17 cellular contexts compared by ENCODE assay signal in the genomic region with DNA sequence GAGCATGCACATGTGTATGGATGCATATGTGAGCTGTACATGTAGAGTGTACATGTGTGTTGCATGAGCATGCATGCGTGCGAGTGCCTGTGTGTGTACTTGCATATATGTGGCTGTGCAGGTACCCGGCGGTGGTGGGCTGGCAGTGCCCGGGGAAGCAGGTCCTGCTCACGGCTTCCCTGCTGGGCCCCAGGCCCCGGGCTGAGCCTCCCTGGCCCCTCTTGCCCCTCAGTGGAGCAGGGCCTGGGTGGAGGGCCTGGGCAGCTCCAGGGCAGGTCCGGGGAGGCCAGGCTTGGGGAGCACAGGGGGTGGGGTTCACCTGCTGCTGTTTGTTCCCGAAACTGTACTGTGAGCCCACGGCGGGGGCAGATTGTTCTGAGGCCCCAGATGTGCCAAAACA. TPM values are rescaled to one million over a fixed set of nuclear protein-coding genes. Genes with fewer than 3 reads are reported as not detected.
"Had no signal": no experiment of that assay in that cellular context is flagged by ENCODE, and none has a peak within 500 bp of the region (broad histone marks: within the 10 kb centered on the region; RNA-seq: fewer than 3 reads in every experiment).

No MANE protein-coding gene starts in this region.

- H3K36me3 ChIP-seq: cardiac muscle cell, colonic mucosa, transverse colon, vagina had no signal

- H3K4me3 Mint-ChIP-seq: activated CD4-positive, alpha-beta T cell treated with anti-CD3 and anti-CD28 coated beads, Interleukin-2, amount 10 ng/mL, durations not matched to agents 7 days and 5 days; activated CD8-positive, alpha-beta T cell treated with anti-CD3 and anti-CD28 coated beads, Interleukin-2, amount 10 ng/mL, durations not matched to agents 7 days and 5 days; activated naive CD4-positive, alpha-beta T cell treated with anti-CD3 and anti-CD28 coated beads, Interleukin-2, amount 50 U/mL, for 24 hours; naive thymus-derived CD8-positive, alpha-beta T cell; stimulated activated naive CD8-positive, alpha-beta T cell treated with anti-CD3 and anti-CD28 coated beads, Interleukin-15, Interleukin-2, amounts not matched to agents 100 ng/mL and 50 ng/mL, for 24 hours had no signal

- H3K9me3 ChIP-seq: colonic mucosa, transverse colon, vagina had no signal

- H3K9me3 Mint-ChIP-seq: activated CD4-positive, alpha-beta T cell treated with anti-CD3 and anti-CD28 coated beads, Interleukin-2, amount 10 ng/mL, durations not matched to agents 7 days and 5 days; activated naive CD4-positive, alpha-beta T cell treated with anti-CD3 and anti-CD28 coated beads, Interleukin-2, amount 50 U/mL, for 24 hours; naive thymus-derived CD8-positive, alpha-beta T cell; stimulated activated naive CD8-positive, alpha-beta T cell treated with anti-CD3 and anti-CD28 coated beads, Interleukin-15, Interleukin-2, amounts not matched to agents 100 ng/mL and 50 ng/mL, for 24 hours had no signal

- H3K27me3 Mint-ChIP-seq: activated CD4-positive, alpha-beta T cell treated with anti-CD3 and anti-CD28 coated beads, Interleukin-2, amount 10 ng/mL, durations not matched to agents 7 days and 5 days; activated naive CD4-positive, alpha-beta T cell treated with anti-CD3 and anti-CD28 coated beads, Interleukin-2, amount 50 U/mL, for 24 hours; stimulated activated naive CD8-positive, alpha-beta T cell treated with anti-CD3 and anti-CD28 coated beads, Interleukin-15, Interleukin-2, amounts not matched to agents 100 ng/mL and 50 ng/mL, for 24 hours had no signal

- H3K4me1 Mint-ChIP-seq: activated CD4-positive, alpha-beta T cell treated with anti-CD3 and anti-CD28 coated beads, Interleukin-2, amount 10 ng/mL, durations not matched to agents 7 days and 5 days; activated naive CD4-positive, alpha-beta T cell treated with anti-CD3 and anti-CD28 coated beads, Interleukin-2, amount 50 U/mL, for 24 hours had no signal

- H3K27ac Mint-ChIP-seq: activated CD4-positive, alpha-beta T cell treated with anti-CD3 and anti-CD28 coated beads, Interleukin-2, amount 10 ng/mL, durations not matched to agents 7 days and 5 days; activated CD8-positive, alpha-beta T cell treated with anti-CD3 and anti-CD28 coated beads, Interleukin-2, amount 10 ng/mL, durations not matched to agents 7 days and 5 days; activated naive CD4-positive, alpha-beta T cell treated with anti-CD3 and anti-CD28 coated beads, Interleukin-2, amount 50 U/mL, for 24 hours; stimulated activated naive CD8-positive, alpha-beta T cell treated with anti-CD3 and anti-CD28 coated beads, Interleukin-15, Interleukin-2, amounts not matched to agents 100 ng/mL and 50 ng/mL, for 24 hours had no signal

- ATAC-seq: activated CD8-positive, alpha-beta T cell treated with anti-CD3 and anti-CD28 coated beads, Interleukin-2, amount 10 ng/mL, durations not matched to agents 7 days and 5 days; naive thymus-derived CD8-positive, alpha-beta T cell; SK-N-SH treated with all-trans-retinoic acid at 6 μM for 48 hours had no signal

- DNase-seq: activated CD4-positive, alpha-beta T cell treated with anti-CD3 and anti-CD28 coated beads, Interleukin-2, amount 10 ng/mL, durations not matched to agents 7 days and 5 days; activated CD8-positive, alpha-beta memory T cell treated with anti-CD3 and anti-CD28 coated beads, Interleukin-2, amount 50 U/mL, for 48 hours; activated CD8-positive, alpha-beta T cell treated with anti-CD3 and anti-CD28 coated beads, Interleukin-2, amount 10 ng/mL, durations not matched to agents 7 days and 5 days; activated gamma-delta T cell; activated T-cell treated with anti-CD3 and anti-CD28 coated beads, Interleukin-2, amount 50 U/mL, for 48 hours; colonic mucosa; foreskin melanocyte; mesendoderm; naive thymus-derived CD8-positive, alpha-beta T cell; stimulated activated CD4-positive, alpha-beta T cell treated with anti-CD3 and anti-CD28 coated beads, Interleukin-2, amount 100 ng/mL, for 24 hours; T1000; transverse colon had no signal

- H3K4me3 ChIP-seq: cardiac muscle cell, colonic mucosa, transverse colon, vagina had no signal

- H3K36me3 Mint-ChIP-seq: activated naive CD4-positive, alpha-beta T cell treated with anti-CD3 and anti-CD28 coated beads, Interleukin-2, amount 50 U/mL, for 24 hours; naive thymus-derived CD8-positive, alpha-beta T cell had no signal

- H3K27me3 ChIP-seq: cardiac muscle cell, colonic mucosa, vagina had no signal

- H3K27ac ChIP-seq: cardiac muscle cell, colonic mucosa, transverse colon, vagina had no signal

- H3K4me1 ChIP-seq: colonic mucosa, transverse colon, vagina had no signal

RNA-seq across cellular contexts. Expression of a gene that starts 9.4 kb away (rescaled TPM):
- polyA plus RNA-seq: naive thymus-derived CD8-positive, alpha-beta T cell had no signal
